In genomic region chr20:48156521-48156920, GRCh38 we compare ENCODE assay signal across 29 cellular contexts.
"Had no signal": no experiment of that assay in that cellular context is flagged by ENCODE, and none has a peak within 500 bp of the region (broad histone marks: within the 10 kb centered on the region; RNA-seq: fewer than 3 reads in every experiment).

No MANE protein-coding gene starts in this region.

- H3K9ac ChIP-seq: neural progenitor cell had no signal

- FAIRE-seq: islet of Langerhans, kidney, urothelium cell line had no signal

- H3K4me1 ChIP-seq: left lung, right atrium auricular region, right lobe of liver, thyroid gland, transverse colon had no signal

- ATAC-seq: left colon; left lung; lower lobe of right lung; natural killer cell; right lobe of liver; stimulated activated naive B cell treated with anti-CD40 and anti-IgM and Interleukin-4, amounts not matched to agents 10 μg/mL and 1 μg/mL and 100 μg/mL, for 72 hours; stimulated activated naive CD8-positive, alpha-beta T cell treated with anti-CD3 and anti-CD28 coated beads, Interleukin-15, Interleukin-2, amounts not matched to agents 100 U/mL and 50 U/mL, for 24 hours; upper lobe of right lung had no signal

- H3K36me3 ChIP-seq: left lung, lower lobe of right lung, neural progenitor cell, neutrophil, ovary, right atrium auricular region, right lobe of liver, stomach, thyroid gland, transverse colon, upper lobe of right lung had no signal

- H3K36me3 Mint-ChIP-seq: immature natural killer cell, mesothelial cell of epicardium, natural killer cell, neural progenitor cell had no signal

- DNase-seq: hypothalamus; immature natural killer cell; kidney; left colon; left lung; lower lobe of right lung; mesendoderm; naive B cell; natural killer cell; nephron progenitor cell; right lobe of liver; stimulated activated CD4-positive, alpha-beta T cell treated with anti-CD3 and anti-CD28 coated beads, Interleukin-12 subunit alpha, Interleukin-12 subunit beta, amount 100 ng/mL, for 4 hours; stimulated activated CD4-positive, alpha-beta T cell treated with anti-CD3 and anti-CD28 coated beads, Interleukin-15, amount 100 ng/mL, for 24 hours; stimulated activated CD4-positive, alpha-beta T cell treated with anti-CD3 and anti-CD28 coated beads, Interleukin-2, amount 100 ng/mL, for 24 hours; stimulated activated CD4-positive, alpha-beta T cell treated with anti-CD3 and anti-CD28 coated beads, Interleukin-4, amount 100 ng/mL, for 1 hour; stimulated activated naive B cell treated with anti-CD40 and anti-IgM and Interleukin-4, amounts not matched to agents 10 μg/mL and 1 μg/mL and 100 μg/mL, for 72 hours; stimulated activated naive CD8-positive, alpha-beta T cell treated with anti-CD3 and anti-CD28 coated beads, Interleukin-15, Interleukin-2, amounts not matched to agents 100 U/mL and 50 U/mL, for 24 hours; stomach; testis; thyroid gland; transverse colon; upper lobe of right lung had no signal

- H2AFZ ChIP-seq: neural progenitor cell had no signal

- H3K9me3 ChIP-seq: lower lobe of right lung, neutrophil, ovary, right lobe of liver, testis, thyroid gland, upper lobe of right lung had no signal

- H3K4me2 ChIP-seq: neural progenitor cell had no signal

- H3K4me1 Mint-ChIP-seq: immature natural killer cell, naive B cell, natural killer cell had no signal

- H3K4me3 Mint-ChIP-seq: immature natural killer cell; mesothelial cell of epicardium; naive B cell; natural killer cell; nephron progenitor cell; neural progenitor cell; stimulated activated naive B cell treated with anti-CD40 and anti-IgM and Interleukin-4, amounts not matched to agents 10 μg/mL and 1 μg/mL and 100 μg/mL, for 72 hours had no signal

- H3K27me3 ChIP-seq: neural progenitor cell, neutrophil, ovary, right atrium auricular region, right lobe of liver, testis, thyroid gland, transverse colon, upper lobe of right lung had no signal

- H3K4me3 ChIP-seq: left lung, lower lobe of right lung, neural progenitor cell, ovary, right atrium auricular region, right lobe of liver, stomach, testis, thyroid gland, transverse colon, upper lobe of right lung had no signal

- H3K27ac ChIP-seq: left lung, lower lobe of right lung, neural progenitor cell, neutrophil, ovary, right atrium auricular region, right lobe of liver, stomach, testis, thyroid gland, transverse colon, upper lobe of right lung had no signal

- H3K9me3 Mint-ChIP-seq: natural killer cell had no signal
